8 cellular contexts compared by ENCODE assay signal in genomic region chr10:72563327-72563932, GRCh38.
DNase-seq lines count a peak whose midpoint lies in the region; ATAC-seq and TF ChIP-seq lines count a peak whose summit lies in the region.
"Had no signal": no experiment of that assay in that cellular context is flagged by ENCODE, and none has a peak within 500 bp of the region (broad histone marks: within the 10 kb centered on the region; RNA-seq: fewer than 3 reads in every experiment).

No MANE protein-coding gene starts in this region.

- intact Hi-C loops in naive thymus-derived CD4-positive, alpha-beta T cell (cut with micrococcal nuclease) = loop anchor here in 1 of 2 donors (5.0 kb wide), 3 partner anchors 64 to 201 kb away; partner anchors contain the start of genes MCU and MICU1

- H3K27ac ChIP-seq in naive thymus-derived CD4-positive, alpha-beta T cell (ENCODE audit: low read depth, low read length) = no peak overlapping the region

- no peak overlapping the region for H3K4me3 ChIP-seq in naive thymus-derived CD4-positive, alpha-beta T cell (ENCODE audit: low read length)

- H3K27me3 ChIP-seq in naive thymus-derived CD4-positive, alpha-beta T cell (ENCODE audit: control insufficient read depth in 2 of 2, insufficient read depth in 2 of 2, low read length in 2 of 2) = no peaks in the 10 kb centered on the region

- H3K4me1 Mint-ChIP-seq in HFFc6 (ENCODE audit: low read depth) = peaks cover 25% of the 10 kb centered on the region
- peaks cover 7 to 33% (median 12%) of the 10 kb centered on the region in 7 donors for H3K4me1 Mint-ChIP-seq in naive thymus-derived CD4-positive, alpha-beta T cell

- DNase-seq in HFFc6 = no peak
- DNase-seq in NOMO-1 treated with DMSO at 0.1 percent for 48 hours (lab: John Stamatoyannopoulos, UW; ENCODE audit: unreplicated experiment) = peak; percentile 92
- no peak for DNase-seq in naive thymus-derived CD4-positive, alpha-beta T cell
- DNase-seq in D341Med (ENCODE audit: low spot score) = no peak
- no peak for DNase-seq in NCI-H82 treated with DMSO at 0.1 percent for 48 hours (lab: John Stamatoyannopoulos, UW; ENCODE audit: unreplicated experiment)
- DNase-seq in NCI-H226 = no peak
- DNase-seq: Kasumi-1 had no signal

- H3K9me3 ChIP-seq in naive thymus-derived CD4-positive, alpha-beta T cell (ENCODE audit: control insufficient read depth in 2 of 3, low read length in 3 of 3) = no peaks in the 10 kb centered on the region

- H3K36me3 ChIP-seq in naive thymus-derived CD4-positive, alpha-beta T cell (ENCODE audit: control insufficient read depth in 2 of 3, insufficient read depth in 3 of 3, low read length in 3 of 3) = peaks cover 0 to 25% (median 5%) of the 10 kb centered on the region in 3 experiments

- POLR2A ChIA-PET in naive thymus-derived CD4-positive, alpha-beta T cell (lab: Charles Lee) = no interaction called here

- ATAC-seq in GM19023 (IDR thresholded peaks at IDR 0.05; ENCODE audit: unreplicated experiment) = peak; percentile 62
- ATAC-seq in naive thymus-derived CD4-positive, alpha-beta T cell = peak; percentile 64

- peak overlapping the region; percentile 16; the same call in 1 of the 2 replicates for H3K27ac Mint-ChIP-seq in HFFc6
- H3K27ac Mint-ChIP-seq in naive thymus-derived CD4-positive, alpha-beta T cell = peak overlapping the region in 3 of 9 donors; percentile 67 to 91 (median 73)

- TF ChIP-seq CTCF in HFFc6 (IDR thresholded peaks at IDR 0.05) = no peak

- H3K4me1 ChIP-seq in naive thymus-derived CD4-positive, alpha-beta T cell (ENCODE audit: control insufficient read depth in 2 of 2, insufficient read depth in 2 of 2, low read length in 2 of 2) = peaks cover 0 to 4% of the 10 kb centered on the region in 2 donors

- peaks cover 42% of the 10 kb centered on the region for H3K36me3 Mint-ChIP-seq in HFFc6 (ENCODE audit: low read depth)
- peaks cover 30 to 67% (median 60%) of the 10 kb centered on the region in 5 donors for H3K36me3 Mint-ChIP-seq in naive thymus-derived CD4-positive, alpha-beta T cell

- H3K4me3 Mint-ChIP-seq in HFFc6 = no peak overlapping the region
- H3K4me3 Mint-ChIP-seq in naive thymus-derived CD4-positive, alpha-beta T cell = peak overlapping the region in 1 of 10 donors; percentile 89

- CTCF ChIA-PET in naive thymus-derived CD4-positive, alpha-beta T cell (lab: Charles Lee) = no interaction called here

- H3K27me3 Mint-ChIP-seq in HFFc6 (ENCODE audit: insufficient read depth) = no peaks in the 10 kb centered on the region; the same call in 1 of the 2 replicates
- H3K27me3 Mint-ChIP-seq in naive thymus-derived CD4-positive, alpha-beta T cell = no peaks in the 10 kb centered on the region

- H3K9me3 Mint-ChIP-seq in HFFc6 = no peaks in the 10 kb centered on the region
- peaks cover 0 to 5% (median 0%) of the 10 kb centered on the region in 11 donors for H3K9me3 Mint-ChIP-seq in naive thymus-derived CD4-positive, alpha-beta T cell
